25 cellular contexts compared by ENCODE assay signal in the genomic region with DNA sequence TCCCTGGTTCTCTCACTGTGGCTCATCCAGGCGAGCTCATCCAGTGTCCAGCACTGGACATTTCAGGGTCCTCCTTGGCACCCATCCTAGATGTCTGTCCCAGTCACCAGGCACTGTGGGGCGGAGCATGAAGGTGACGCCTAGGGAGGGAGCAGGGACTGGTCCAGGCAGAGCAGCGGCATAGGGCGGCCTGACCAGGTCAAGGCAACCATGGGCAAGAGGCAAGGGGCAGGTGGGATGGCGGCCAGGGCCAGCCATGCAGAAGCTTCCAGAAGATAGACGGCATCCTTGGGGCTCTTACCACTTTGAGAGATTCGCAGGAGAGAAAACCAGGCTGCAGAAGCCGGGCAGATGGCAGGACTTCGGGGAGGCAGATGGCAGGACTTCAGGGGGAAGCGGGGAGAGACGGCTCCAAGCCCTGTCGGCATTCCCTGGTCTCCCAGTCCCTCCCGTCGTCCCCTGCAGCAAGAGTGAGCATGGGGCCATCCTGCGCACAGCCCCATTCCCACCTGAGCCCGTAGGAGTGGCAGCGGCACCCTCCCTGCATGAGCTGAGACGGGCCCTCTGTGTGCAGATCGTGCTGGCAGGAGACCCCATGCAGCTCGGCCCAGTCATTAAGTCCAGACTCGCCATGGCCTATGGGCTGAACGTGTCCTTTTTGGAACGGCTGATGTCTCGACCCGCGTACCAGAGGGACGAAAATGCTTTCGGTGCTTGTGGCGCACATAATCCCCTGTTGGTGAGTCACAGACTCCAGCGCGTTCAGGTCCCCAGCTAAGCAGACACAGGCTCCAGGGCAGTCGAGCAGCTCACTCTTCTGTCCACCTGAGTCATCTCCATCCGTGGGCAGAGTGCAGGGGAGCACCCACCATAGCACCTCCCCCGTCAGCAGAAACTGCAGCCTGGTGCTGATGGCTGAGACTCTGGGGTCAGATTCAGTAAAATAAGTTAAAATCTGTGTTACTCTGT. TPM values are rescaled to one million over a fixed set of nuclear protein-coding genes. Genes with fewer than 3 reads are reported as not detected.
A peak's percentile ranks its signal among the peaks of the same experiment; 100 is the strongest.
DNase-seq lines count a peak whose midpoint lies in the region; ATAC-seq, FAIRE-seq and TF ChIP-seq lines count a peak whose summit lies in the region.
"Had no signal": no experiment of that assay in that cellular context is flagged by ENCODE, and none has a peak within 500 bp of the region (broad histone marks: within the 10 kb centered on the region; RNA-seq: fewer than 3 reads in every experiment).

No MANE protein-coding gene starts in this region.

- intact Hi-C loops in HepG2 (cut with micrococcal nuclease; ENCODE audit: unreplicated experiment): no loop called here
- intact Hi-C loops in right lobe of liver (cut with DNase I): loop anchor here in 1 of 2 donors (5.0 kb wide), 1 partner anchor 57 kb away; no protein-coding TSS in a partner anchor

- H3K36me3 ChIP-seq in HepG2 (replicated peaks in 1 of 2; ENCODE audit: control insufficient read depth in 1 of 2, insufficient read depth in 2 of 2, low read length in 2 of 2): no peaks in the 10 kb centered on the region
- H3K36me3 ChIP-seq in right lobe of liver: no peaks in the 10 kb centered on the region
- H3K36me3 ChIP-seq in WERI-Rb-1: no peaks in the 10 kb centered on the region
- H3K36me3 ChIP-seq: BLaER1, esophagus squamous epithelium, left ventricle myocardium inferior, tibial nerve had no signal

- no peak for FAIRE-seq in HepG2 (lab: Jason Lieb, UNC)
- FAIRE-seq: H54, HTR-8/SVneo had no signal

- peaks cover 9% of the 10 kb centered on the region for H3K4me1 Mint-ChIP-seq in stimulated activated naive CD8-positive, alpha-beta T cell treated with anti-CD3 and anti-CD28 coated beads, Interleukin-15, amount 100 ng/mL, for 72 hours
- peaks cover 5% of the 10 kb centered on the region for H3K4me1 Mint-ChIP-seq in activated CD8-positive, alpha-beta T cell treated with anti-CD3 and anti-CD28 coated beads, Interleukin-2, amount 10 ng/mL, durations not matched to agents 7 days and 5 days (ENCODE audit: low read depth)

- no peaks in the 10 kb centered on the region for H3K9me3 ChIP-seq in HepG2 (ENCODE audit: low read length)
- no peaks in the 10 kb centered on the region for H3K9me3 ChIP-seq in right lobe of liver
- no peaks in the 10 kb centered on the region for H3K9me3 ChIP-seq in WERI-Rb-1 (ENCODE audit: severe bottlenecking)
- H3K9me3 ChIP-seq: BLaER1, esophagus squamous epithelium, left ventricle myocardium inferior, mucosa of descending colon, tibial nerve had no signal

- BruUV-seq in HepG2 (replicated peaks; lab: Mats Ljungman, UMichigan): no TSS peak

- H3K9ac ChIP-seq in HepG2 (ENCODE audit: insufficient read depth, low read depth, low read length): no peak overlapping the region
- H3K9ac ChIP-seq: BLaER1 had no signal

- H3K9me3 Mint-ChIP-seq in stimulated activated naive CD8-positive, alpha-beta T cell treated with anti-CD3 and anti-CD28 coated beads, Interleukin-15, amount 100 ng/mL, for 72 hours: no peaks in the 10 kb centered on the region
- H3K9me3 Mint-ChIP-seq in activated CD8-positive, alpha-beta T cell treated with anti-CD3 and anti-CD28 coated beads, Interleukin-2, amount 10 ng/mL, durations not matched to agents 7 days and 5 days (ENCODE audit: insufficient read depth): no peaks in the 10 kb centered on the region
- H3K9me3 Mint-ChIP-seq: WTC11 had no signal

- no peak for TF ChIP-seq RAD21 in HepG2 (CRISPR knock-in tag; IDR thresholded peaks at IDR 0.05)

- H3K4me3 Mint-ChIP-seq in stimulated activated naive CD8-positive, alpha-beta T cell treated with anti-CD3 and anti-CD28 coated beads, Interleukin-15, amount 100 ng/mL, for 72 hours: no peak overlapping the region
- H3K4me3 Mint-ChIP-seq in activated CD8-positive, alpha-beta T cell treated with anti-CD3 and anti-CD28 coated beads, Interleukin-2, amount 10 ng/mL, durations not matched to agents 7 days and 5 days: no peak overlapping the region
- H3K4me3 Mint-ChIP-seq: WTC11 had no signal

- TF ChIP-seq POLR2A in HepG2 (IDR thresholded peaks at IDR 0.05; ENCODE audit: insufficient read depth in 1 of 2, low read depth in 2 of 2, low read length in 2 of 2): no peak
- no peak for TF ChIP-seq POLR2A in right lobe of liver (IDR thresholded peaks at IDR 0.05)

- H3K4me3 ChIP-seq in HepG2 (replicated peaks in 1 of 3; ENCODE audit: insufficient read depth in 1 of 3, low read depth in 2 of 3, low read length in 3 of 3) (no peak overlapping the region), right lobe of liver (no peak overlapping the region), WERI-Rb-1 (ENCODE audit: low read depth, low read length) (no peak overlapping the region)
- H3K4me3 ChIP-seq: BLaER1, esophagus squamous epithelium, left ventricle myocardium inferior, mucosa of descending colon, tibial nerve had no signal

- TF ChIP-seq EP300 in HepG2 (IDR thresholded peaks at IDR 0.05; ENCODE audit: low read depth in 2 of 2, low read length in 2 of 2) (no peak), HepG2 (CRISPR knock-in tag; IDR thresholded peaks at IDR 0.05; ENCODE audit: borderline replicate concordance) (no peak)

- H2AFZ ChIP-seq in HepG2 (ENCODE audit: low read length): no peak overlapping the region

- H3K79me2 ChIP-seq in HepG2 (ENCODE audit: insufficient read depth, low read length): no peaks in the 10 kb centered on the region

- H3K27me3 ChIP-seq in HepG2 (ENCODE audit: control insufficient read depth in 1 of 2, insufficient read depth in 2 of 2, low read length in 2 of 2) (peaks cover 0 to 42% of the 10 kb centered on the region in 2 experiments), right lobe of liver (no peaks in the 10 kb centered on the region), WERI-Rb-1 (ENCODE audit: insufficient read depth, low read depth, severe bottlenecking) (no peaks in the 10 kb centered on the region)
- H3K27me3 ChIP-seq: BLaER1, tibial nerve had no signal

- POLR2A ChIA-PET in HepG2 (lab: Yijun Ruan, JAX): no interaction called here
- POLR2A ChIA-PET in activated CD8-positive, alpha-beta T cell treated with anti-CD3 and anti-CD28 coated beads, Interleukin-2, amount 10 ng/mL, durations not matched to agents 7 days and 5 days (lab: Charles Lee): interaction anchor here (2.4 kb wide), 1 partner anchor 40 kb away, joined by 7 read pairs; no protein-coding TSS in a partner anchor

- ATAC-seq in HepG2 (no peak), right lobe of liver (no peak), GM21360 (IDR thresholded peaks at IDR 0.05; ENCODE audit: unreplicated experiment) (no peak)
- no peak for ATAC-seq in stimulated activated naive CD8-positive, alpha-beta T cell treated with anti-CD3 and anti-CD28 coated beads, Interleukin-15, amount 100 ng/mL, for 72 hours
- ATAC-seq in activated CD8-positive, alpha-beta T cell treated with anti-CD3 and anti-CD28 coated beads, Interleukin-2, amount 10 ng/mL, durations not matched to agents 7 days and 5 days: no peak
- ATAC-seq: mucosa of descending colon, PC-3 had no signal

- no peak for DNase-seq in HepG2 (ENCODE audit: low spot score)
- no peak for DNase-seq in right lobe of liver
- DNase-seq in WERI-Rb-1: peak; percentile 47
- DNase-seq in iris pigment epithelial cell (ENCODE audit: low read depth): peak; percentile 43
- DNase-seq in activated T-cell treated with anti-CD3 and anti-CD28 coated beads, Interleukin-2, amount 50 U/mL, for 1 hour: no peak
- DNase-seq in stimulated activated naive CD8-positive, alpha-beta T cell treated with anti-CD3 and anti-CD28 coated beads, Interleukin-15, amount 100 ng/mL, for 72 hours: no peak
- no peak for DNase-seq in activated CD8-positive, alpha-beta T cell treated with anti-CD3 and anti-CD28 coated beads, Interleukin-2, amount 10 ng/mL, durations not matched to agents 7 days and 5 days
- DNase-seq: 8988T; activated CD8-positive, alpha-beta memory T cell treated with anti-CD3 and anti-CD28 coated beads for 24 hours; effector CD4-positive, alpha-beta T cell; esophagus squamous epithelium; GDM1; left ventricle myocardium inferior; mucosa of descending colon; NCI-H1105 treated with DMSO at 0.1 percent for 48 hours; NCI-H774; PC-3; stimulated activated CD4-positive, alpha-beta T cell treated with anti-CD3 and anti-CD28 coated beads, Interleukin-15, amount 100 ng/mL, for 24 hours had no signal

- peak overlapping the region; percentile 8; the same call in 1 of the 2 replicates for H3K4me2 ChIP-seq in HepG2 (ENCODE audit: low read depth, low read length)

- H3K4me1 ChIP-seq in HepG2 (ENCODE audit: insufficient read depth, low read length) (peaks cover 57% of the 10 kb centered on the region), right lobe of liver (peaks cover 0 to 25% (median 10%) of the 10 kb centered on the region in 4 donors)
- H3K4me1 ChIP-seq: left ventricle myocardium inferior had no signal

- no peaks in the 10 kb centered on the region for H4K20me1 ChIP-seq in HepG2 (ENCODE audit: insufficient read depth, low read length)
- H4K20me1 ChIP-seq: BLaER1 had no signal

- no peak overlapping the region for H3K27ac Mint-ChIP-seq in stimulated activated naive CD8-positive, alpha-beta T cell treated with anti-CD3 and anti-CD28 coated beads, Interleukin-15, amount 100 ng/mL, for 72 hours
- no peak overlapping the region for H3K27ac Mint-ChIP-seq in activated CD8-positive, alpha-beta T cell treated with anti-CD3 and anti-CD28 coated beads, Interleukin-2, amount 10 ng/mL, durations not matched to agents 7 days and 5 days
- H3K27ac Mint-ChIP-seq: WTC11 had no signal

- CTCF ChIA-PET in HepG2 (lab: Yijun Ruan, JAX; ENCODE audit: low intra/inter-chr PET ratio, low total read pairs): interaction anchor here (4.3 kb wide), 1 partner anchor 59 kb away, joined by 39 read pairs; no protein-coding TSS in a partner anchor
- CTCF ChIA-PET in activated CD8-positive, alpha-beta T cell treated with anti-CD3 and anti-CD28 coated beads, Interleukin-2, amount 10 ng/mL, durations not matched to agents 7 days and 5 days (lab: Charles Lee): interaction anchor here (1.4 to 2.7 kb wide), 5 partner anchors 53 to 94 kb away, joined by 3 to 15 read pairs (median 6); a partner anchor contains a TSS

- in situ Hi-C loops in HepG2 (cut with HindIII; ENCODE audit: extremely low pct_ligation_motif_present, low pct_unique_long_range_greater_than_20kb): no loop called here

- TF ChIP-seq CTCF in HepG2 (CRISPR knock-in tag; IDR thresholded peaks at IDR 0.05) (0 out of 2 replicates have a peak, but pooled peaks have one; percentile 5), right lobe of liver (IDR thresholded peaks at IDR 0.05) (no peak), WERI-Rb-1 (IDR thresholded peaks at IDR 0.05; ENCODE audit: low read depth, low read length) (no peak)

- WGBS in HepG2 (ENCODE audit: low lambda C conversion rate): 44% methylated on average over 18 of the region's 35 CpGs
- 76% methylated on average over 9 of the region's 35 CpGs for whole genome bisulfite sequencing in right lobe of liver (ENCODE audit: insufficient coverage, low coverage, low lambda C conversion rate, missing lambda C conversion rate)

- H3K27ac ChIP-seq in HepG2 (ENCODE audit: extremely low read length, insufficient read depth, low read length) (no peak overlapping the region), right lobe of liver (no peak overlapping the region), WERI-Rb-1 (no peak overlapping the region)
- H3K27ac ChIP-seq: BLaER1, esophagus squamous epithelium, left ventricle myocardium inferior, tibial nerve had no signal

- H3K27me3 Mint-ChIP-seq in stimulated activated naive CD8-positive, alpha-beta T cell treated with anti-CD3 and anti-CD28 coated beads, Interleukin-15, amount 100 ng/mL, for 72 hours: peaks cover 16% of the 10 kb centered on the region
- no peaks in the 10 kb centered on the region for H3K27me3 Mint-ChIP-seq in activated CD8-positive, alpha-beta T cell treated with anti-CD3 and anti-CD28 coated beads, Interleukin-2, amount 10 ng/mL, durations not matched to agents 7 days and 5 days (ENCODE audit: low read depth)

- no peaks in the 10 kb centered on the region for H3K36me3 Mint-ChIP-seq in activated CD8-positive, alpha-beta T cell treated with anti-CD3 and anti-CD28 coated beads, Interleukin-2, amount 10 ng/mL, durations not matched to agents 7 days and 5 days (ENCODE audit: low read depth)
- H3K36me3 Mint-ChIP-seq: WTC11 had no signal

RNA-seq across cellular contexts. Expression of a gene that starts 20.1 kb away (rescaled TPM):
- total RNA-seq in HepG2 (2016; rRNA removed; fragmentation: Illumina TruSeq; extraction: Trizol) (0.15 and 0.58 TPM in 2 replicates), right lobe of liver (10 to 100 TPM in 1 of 6 experiments, 1 to 10 TPM in 5; 3.9 to 12.3 (median 7.2) TPM)
- total RNA-seq in HepG2 (2016; cell fraction: cytosol; rRNA removed; fragmentation: Illumina TruSeq; extraction: Trizol; ENCODE audit: low read depth): 0.20 and 0.35 TPM in 2 replicates
- total RNA-seq in HepG2 (2016; cell fraction: insoluble cytoplasmic fraction; rRNA removed; fragmentation: Illumina TruSeq; extraction: Trizol): 0.19 TPM in 2 replicates
- total RNA-seq in HepG2 (2016; cell fraction: membrane; rRNA removed; fragmentation: Illumina TruSeq; extraction: Trizol): 1.1 and 1.4 TPM in 2 replicates
- total RNA-seq in HepG2 (2016; cell fraction: nucleus; rRNA removed; fragmentation: Illumina TruSeq; extraction: Trizol): 0.47 and 0.56 TPM in 2 replicates
- polyA plus RNA-seq in HepG2 (2011; rRNA removed): 1.1 TPM in 2 replicates
- 0.99 and 1.7 TPM in 2 replicates for polyA plus RNA-seq in HepG2 (2011; cell fraction: cytosol; rRNA removed)
- 2.5 and 4.2 TPM in 2 replicates for polyA plus RNA-seq in HepG2 (2011; cell fraction: nucleus; rRNA removed)
- 1.6 and 3.8 TPM in 2 replicates for polyA plus RNA-seq in HepG2 (2012)
- polyA plus RNA-seq in HepG2 (2016; cell fraction: cytosol; fragmentation: Illumina TruSeq; extraction: Trizol; ENCODE audit: low read depth): 1.3 and 1.4 TPM in 2 replicates
- 1.1 and 1.4 TPM in 2 replicates for polyA plus RNA-seq in HepG2 (2016; cell fraction: insoluble cytoplasmic fraction; fragmentation: Illumina TruSeq; extraction: Trizol; ENCODE audit: low read depth)
- 2.9 and 3.6 TPM in 2 replicates for polyA plus RNA-seq in HepG2 (2016; cell fraction: membrane; fragmentation: Illumina TruSeq; extraction: Trizol; ENCODE audit: low read depth)
- 2.0 and 2.3 TPM in 2 replicates for polyA plus RNA-seq in HepG2 (2016; cell fraction: nucleus; fragmentation: Illumina TruSeq; extraction: Trizol; ENCODE audit: insufficient read depth, low read depth)
- 0.78 and 0.84 TPM in 2 replicates for polyA minus RNA-seq in HepG2 (2011; rRNA and poly(A)+ RNA removed; ENCODE audit: low replicate concordance)
- 0.30 and 0.79 TPM in 2 replicates for polyA minus RNA-seq in HepG2 (2011; cell fraction: cytosol; rRNA and poly(A)+ RNA removed)
- polyA minus RNA-seq in HepG2 (2011; cell fraction: nucleus; rRNA and poly(A)+ RNA removed): 0.37 and 0.39 TPM in 2 replicates
- under 1 TPM in 1 of 2 experiments, not detected in 1; 0.10 TPM for total RNA-seq in activated CD8-positive, alpha-beta T cell treated with anti-CD3 and anti-CD28 coated beads, Interleukin-2, amount 10 ng/mL, durations not matched to agents 7 days and 5 days
- total RNA-seq: renal cortical epithelial cell had no signal

RNA-seq across cellular contexts. Expression of a gene that starts 35.3 kb away (rescaled TPM):
- total RNA-seq in HepG2 (2016; rRNA removed; fragmentation: Illumina TruSeq; extraction: Trizol): 16.2 and 21.5 TPM in 2 replicates
- 8.1 and 8.5 TPM in 2 replicates for total RNA-seq in HepG2 (2016; cell fraction: cytosol; rRNA removed; fragmentation: Illumina TruSeq; extraction: Trizol; ENCODE audit: low read depth)
- 14.1 and 20.1 TPM in 2 replicates for total RNA-seq in HepG2 (2016; cell fraction: insoluble cytoplasmic fraction; rRNA removed; fragmentation: Illumina TruSeq; extraction: Trizol)
- total RNA-seq in HepG2 (2016; cell fraction: membrane; rRNA removed; fragmentation: Illumina TruSeq; extraction: Trizol): 15.9 and 17.7 TPM in 2 replicates
- total RNA-seq in HepG2 (2016; cell fraction: nucleus; rRNA removed; fragmentation: Illumina TruSeq; extraction: Trizol): 12.3 and 17.7 TPM in 2 replicates
- polyA plus RNA-seq in HepG2 (2011; rRNA removed): 28.9 and 36.8 TPM in 2 replicates
- polyA plus RNA-seq in HepG2 (2011; cell fraction: cytosol; rRNA removed): 15.8 and 28.0 TPM in 2 replicates
- 241 and 327 TPM in 2 replicates for polyA plus RNA-seq in HepG2 (2011; cell fraction: nucleus; rRNA removed)
- 19.6 and 35.2 TPM in 2 replicates for polyA plus RNA-seq in HepG2 (2012)
- 10.4 and 11.2 TPM in 2 replicates for polyA plus RNA-seq in HepG2 (2016; cell fraction: cytosol; fragmentation: Illumina TruSeq; extraction: Trizol; ENCODE audit: low read depth)
- 19.9 and 22.8 TPM in 2 replicates for polyA plus RNA-seq in HepG2 (2016; cell fraction: insoluble cytoplasmic fraction; fragmentation: Illumina TruSeq; extraction: Trizol; ENCODE audit: low read depth)
- 15.2 and 16.9 TPM in 2 replicates for polyA plus RNA-seq in HepG2 (2016; cell fraction: membrane; fragmentation: Illumina TruSeq; extraction: Trizol; ENCODE audit: low read depth)
- polyA plus RNA-seq in HepG2 (2016; cell fraction: nucleus; fragmentation: Illumina TruSeq; extraction: Trizol; ENCODE audit: insufficient read depth, low read depth): 56.6 and 60.9 TPM in 2 replicates
- polyA minus RNA-seq in HepG2 (2011; rRNA and poly(A)+ RNA removed; ENCODE audit: low replicate concordance): 22.4 and 30.1 TPM in 2 replicates
- polyA minus RNA-seq in HepG2 (2011; cell fraction: cytosol; rRNA and poly(A)+ RNA removed): 9.7 and 11.7 TPM in 2 replicates
- 14.4 and 18.2 TPM in 2 replicates for polyA minus RNA-seq in HepG2 (2011; cell fraction: nucleus; rRNA and poly(A)+ RNA removed)
- 10 to 100 TPM; 18.9 to 30.2 (median 22.8) TPM for total RNA-seq in right lobe of liver
- total RNA-seq in activated CD8-positive, alpha-beta T cell treated with anti-CD3 and anti-CD28 coated beads, Interleukin-2, amount 10 ng/mL, durations not matched to agents 7 days and 5 days: 100 to 1,000 TPM; 115 to 129 TPM

RNA-seq across cellular contexts. Expression of a gene that starts 50.4 kb away (rescaled TPM):
- total RNA-seq in HepG2 (2016; rRNA removed; fragmentation: Illumina TruSeq; extraction: Trizol): 12.5 and 19.0 TPM in 2 replicates
- 2.8 and 3.8 TPM in 2 replicates for total RNA-seq in HepG2 (2016; cell fraction: cytosol; rRNA removed; fragmentation: Illumina TruSeq; extraction: Trizol; ENCODE audit: low read depth)
- total RNA-seq in HepG2 (2016; cell fraction: insoluble cytoplasmic fraction; rRNA removed; fragmentation: Illumina TruSeq; extraction: Trizol): 9.4 and 19.8 TPM in 2 replicates
- 6.0 and 7.6 TPM in 2 replicates for total RNA-seq in HepG2 (2016; cell fraction: membrane; rRNA removed; fragmentation: Illumina TruSeq; extraction: Trizol)
- 18.8 and 19.9 TPM in 2 replicates for total RNA-seq in HepG2 (2016; cell fraction: nucleus; rRNA removed; fragmentation: Illumina TruSeq; extraction: Trizol)
- 14.4 and 18.7 TPM in 2 replicates for polyA plus RNA-seq in HepG2 (2011; rRNA removed)
- 10.0 and 18.1 TPM in 2 replicates for polyA plus RNA-seq in HepG2 (2011; cell fraction: cytosol; rRNA removed)
- 88.6 and 104 TPM in 2 replicates for polyA plus RNA-seq in HepG2 (2011; cell fraction: nucleus; rRNA removed)
- polyA plus RNA-seq in HepG2 (2012): 10.9 and 17.7 TPM in 2 replicates
- polyA plus RNA-seq in HepG2 (2016; cell fraction: cytosol; fragmentation: Illumina TruSeq; extraction: Trizol; ENCODE audit: low read depth): 3.5 and 4.0 TPM in 2 replicates
- 9.5 and 12.3 TPM in 2 replicates for polyA plus RNA-seq in HepG2 (2016; cell fraction: insoluble cytoplasmic fraction; fragmentation: Illumina TruSeq; extraction: Trizol; ENCODE audit: low read depth)
- 4.9 and 5.3 TPM in 2 replicates for polyA plus RNA-seq in HepG2 (2016; cell fraction: membrane; fragmentation: Illumina TruSeq; extraction: Trizol; ENCODE audit: low read depth)
- polyA plus RNA-seq in HepG2 (2016; cell fraction: nucleus; fragmentation: Illumina TruSeq; extraction: Trizol; ENCODE audit: insufficient read depth, low read depth): 54.2 and 57.7 TPM in 2 replicates
- polyA minus RNA-seq in HepG2 (2011; rRNA and poly(A)+ RNA removed; ENCODE audit: low replicate concordance): 9.7 and 16.7 TPM in 2 replicates
- polyA minus RNA-seq in HepG2 (2011; cell fraction: cytosol; rRNA and poly(A)+ RNA removed): 6.4 and 6.9 TPM in 2 replicates
- polyA minus RNA-seq in HepG2 (2011; cell fraction: nucleus; rRNA and poly(A)+ RNA removed): 7.5 and 7.7 TPM in 2 replicates
- total RNA-seq in right lobe of liver: 10 to 100 TPM; 51.1 to 67.8 (median 59.2) TPM
- 10 to 100 TPM; 23.6 to 24.4 TPM for total RNA-seq in activated CD8-positive, alpha-beta T cell treated with anti-CD3 and anti-CD28 coated beads, Interleukin-2, amount 10 ng/mL, durations not matched to agents 7 days and 5 days

Comparison
In these comparisons a context has a peak if more than half of its experiments do, and no peak if none do; other contexts are left out.
1. DNase-seq: peak in WERI-Rb-1 (single experiment) and iris pigment epithelial cell (single experiment); none in HepG2 (single experiment), right lobe of liver (0 of 3), activated T-cell treated with anti-CD3 and anti-CD28 coated beads, Interleukin-2, amount 50 U/mL, for 1 hour (single experiment), stimulated activated naive CD8-positive, alpha-beta T cell treated with anti-CD3 and anti-CD28 coated beads, Interleukin-15, amount 100 ng/mL, for 72 hours (0 of 2) and activated CD8-positive, alpha-beta T cell treated with anti-CD3 and anti-CD28 coated beads, Interleukin-2, amount 10 ng/mL, durations not matched to agents 7 days and 5 days (single experiment).